ENCODE assay signal across 25 cellular contexts in the genomic region with DNA sequence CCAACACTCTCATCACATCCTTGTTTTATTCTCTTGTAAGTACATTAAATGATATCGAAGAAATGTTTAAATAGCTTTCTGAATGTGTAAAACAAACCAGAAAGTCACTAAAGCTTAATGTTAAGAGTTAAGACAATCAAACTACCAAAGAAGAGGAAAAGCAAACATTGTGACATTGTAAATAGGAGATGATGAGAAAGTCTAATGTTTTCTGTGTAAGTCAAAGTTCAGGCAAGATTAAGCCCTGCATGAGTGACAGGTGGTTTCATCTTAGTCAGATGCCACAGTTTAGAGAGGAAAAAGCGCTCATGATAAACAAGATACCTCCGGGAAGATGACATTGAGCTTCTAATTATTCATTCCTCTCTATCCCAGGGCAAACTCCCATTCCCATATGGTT.
"Had no signal": no experiment of that assay in that cellular context is flagged by ENCODE, and none has a peak within 500 bp of the region (broad histone marks: within the 10 kb centered on the region; RNA-seq: fewer than 3 reads in every experiment).

No MANE protein-coding gene starts in this region.

- H3K36me3 ChIP-seq: ascending aorta, breast epithelium, cardiac muscle cell, colonic mucosa, esophagus squamous epithelium, gastroesophageal sphincter had no signal

- H3K9me3 ChIP-seq: colonic mucosa had no signal

- H3K27me3 ChIP-seq: ascending aorta, cardiac muscle cell, colonic mucosa had no signal

- H3K27ac ChIP-seq: ascending aorta, breast epithelium, colonic mucosa, epithelial cell of prostate, esophagus squamous epithelium, gastroesophageal sphincter had no signal

- DNase-seq: activated CD4-positive, alpha-beta memory T cell treated with anti-CD3 and anti-CD28 coated beads for 36 hours; activated CD4-positive, alpha-beta T cell treated with anti-CD3 and anti-CD28 coated beads, Interleukin-2, amount 10 ng/mL, durations not matched to agents 24 days and 14 days; activated CD4-positive, CD25-positive, alpha-beta regulatory T cell; activated CD4-positive, CD25-positive, alpha-beta regulatory T cell treated with anti-CD3 and anti-CD28 coated beads, Interleukin-2, amount 50 U/mL, for 72 hours; activated CD8-positive, alpha-beta memory T cell treated with anti-CD3 and anti-CD28 coated beads, Interleukin-2, amount 10 ng/mL, durations not matched to agents 7 days and 5 days; activated CD8-positive, alpha-beta memory T cell treated with anti-CD3 and anti-CD28 coated beads, Interleukin-2, amount 50 U/mL, for 4 hours; activated effector memory CD4-positive, alpha-beta T cell treated with anti-CD3 and anti-CD28 coated beads, Interleukin-2, amount 50 U/mL, for 16 hours; activated naive CD4-positive, alpha-beta T cell treated with anti-CD3 and anti-CD28 coated beads, Interleukin-2, amount 10 ng/mL, durations not matched to agents 7 days and 5 days; activated naive CD8-positive, alpha-beta T cell treated with anti-CD3 and anti-CD28 coated beads, Interleukin-2, amount 10 ng/mL, durations not matched to agents 7 days and 5 days; activated T-cell treated with anti-CD3 and anti-CD28 coated beads, Interleukin-2, amount 50 U/mL, for 1 hour; activated T-cell treated with anti-CD3 and anti-CD28 coated beads, Interleukin-2, amount 50 U/mL, for 48 hours; central memory CD4-positive, alpha-beta T cell; cerebellar nuclear complex; effector CD8-positive, alpha-beta T cell; esophagus squamous epithelium; foreskin melanocyte; T-helper 1 cell; T-helper 17 cell; T1000 had no signal

- H3K4me3 ChIP-seq: ascending aorta, breast epithelium, cardiac muscle cell, colonic mucosa, esophagus squamous epithelium, gastroesophageal sphincter had no signal

- H3K4me1 ChIP-seq: ascending aorta, colonic mucosa had no signal
